In the genomic region with DNA sequence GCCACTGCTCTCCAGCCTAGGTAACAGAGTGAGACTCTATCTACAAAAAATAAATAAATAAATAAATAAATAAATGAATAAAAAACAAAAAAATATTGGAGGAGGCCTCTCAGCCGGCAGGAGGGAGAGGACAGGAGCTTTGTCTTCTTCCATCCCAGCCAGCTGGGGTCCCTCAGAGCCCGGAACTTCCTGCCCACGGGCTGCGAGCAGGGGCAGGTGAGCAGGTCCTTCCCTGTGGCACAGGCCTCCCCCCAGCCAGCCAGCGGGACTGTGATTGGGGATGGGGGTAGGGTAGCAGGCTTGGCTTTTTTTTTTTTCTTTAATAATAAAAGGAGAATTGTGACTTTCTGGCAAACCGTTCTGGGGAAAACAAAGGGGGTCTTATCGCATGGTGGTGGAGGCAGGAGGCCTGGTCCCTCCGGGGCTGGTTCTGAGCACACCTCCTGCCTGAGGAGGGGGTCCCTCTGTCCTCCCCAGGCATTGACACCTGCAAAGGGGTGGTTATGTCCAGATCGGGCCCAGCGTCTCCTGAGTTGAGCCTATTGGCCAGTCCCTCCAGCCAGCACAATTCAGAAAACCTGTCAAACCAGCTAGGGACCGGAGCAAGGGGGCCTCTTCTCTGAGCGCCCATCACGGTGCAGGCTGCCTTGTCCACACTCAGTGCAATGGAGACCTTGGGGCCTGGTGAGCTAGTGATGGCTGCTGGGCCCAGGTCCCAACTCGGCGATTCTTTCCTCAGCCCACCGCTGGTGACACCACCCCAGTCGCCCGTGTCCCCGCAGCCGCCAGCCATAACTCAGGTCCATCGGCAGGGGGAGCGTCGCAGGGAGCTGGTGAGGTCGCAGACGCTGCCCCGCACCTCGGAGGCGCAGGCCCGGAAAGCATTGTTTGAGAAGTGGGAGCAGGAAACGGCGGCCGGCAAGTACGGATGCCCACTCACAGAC, we compare ENCODE assay signal across 9 cellular contexts. TPM values are rescaled to one million over a fixed set of nuclear protein-coding genes. Genes with fewer than 3 reads are reported as not detected.
DNase-seq lines count a peak whose midpoint lies in the region; ATAC-seq and TF ChIP-seq lines count a peak whose summit lies in the region.
"Had no signal": no experiment of that assay in that cellular context is flagged by ENCODE, and none has a peak within 500 bp of the region (broad histone marks: within the 10 kb centered on the region; RNA-seq: fewer than 3 reads in every experiment).

No MANE protein-coding gene starts in this region.

- H3K4me3 Mint-ChIP-seq in activated T-helper 17 cell treated with anti-CD3 and anti-CD28 coated beads, Interleukin-2, amount 50 U/mL, for 72 hours, result no peak overlapping the region

- H3K36me3 ChIP-seq in upper lobe of right lung (no peaks in the 10 kb centered on the region), ascending aorta (no peaks in the 10 kb centered on the region)

- H3K4me1 ChIP-seq in upper lobe of right lung, result peaks cover 18% of the 10 kb centered on the region
- no peaks in the 10 kb centered on the region for H3K4me1 ChIP-seq in ascending aorta

- no peak overlapping the region for H3K27ac Mint-ChIP-seq in activated T-helper 17 cell treated with anti-CD3 and anti-CD28 coated beads, Interleukin-2, amount 50 U/mL, for 72 hours

- peak overlapping the region; percentile 10 for H3K4me3 ChIP-seq in upper lobe of right lung
- no peak overlapping the region for H3K4me3 ChIP-seq in ascending aorta

- ATAC-seq in Right ventricle myocardium superior (ENCODE audit: poor library complexity) (no peak), upper lobe of right lung (peak; percentile 71), HG02678 (IDR thresholded peaks at IDR 0.05; ENCODE audit: unreplicated experiment) (no peak)
- peak; percentile 34 for ATAC-seq in activated T-helper 17 cell treated with anti-CD3 and anti-CD28 coated beads, Interleukin-2, amount 50 U/mL, for 72 hours (replicated peaks)

- no peaks in the 10 kb centered on the region for H3K4me1 Mint-ChIP-seq in activated T-helper 17 cell treated with anti-CD3 and anti-CD28 coated beads, Interleukin-2, amount 50 U/mL, for 72 hours

- H3K27me3 ChIP-seq in upper lobe of right lung (no peaks in the 10 kb centered on the region), ascending aorta (no peaks in the 10 kb centered on the region)

- no peaks in the 10 kb centered on the region for H3K9me3 ChIP-seq in upper lobe of right lung
- H3K9me3 ChIP-seq in ascending aorta, result no peaks in the 10 kb centered on the region

- H3K27ac ChIP-seq in upper lobe of right lung (no peak overlapping the region), ascending aorta (no peak overlapping the region)

- DNase-seq in Right ventricle myocardium superior (peak; percentile 62), cardiac septum (ENCODE audit: low spot score) (no peak), medulla oblongata (ENCODE audit: extremely low spot score) (peak; percentile 26), upper lobe of right lung (peak; percentile 81), ascending aorta (ENCODE audit: low spot score in 2 of 2) (no peak), A172 (ENCODE audit: low spot score) (no peak)
- DNase-seq: NCI-H1694 had no signal

- no peaks in the 10 kb centered on the region for H3K36me3 Mint-ChIP-seq in activated T-helper 17 cell treated with anti-CD3 and anti-CD28 coated beads, Interleukin-2, amount 50 U/mL, for 72 hours (ENCODE audit: low read depth)

- TF ChIP-seq CTCF in upper lobe of right lung (IDR thresholded peaks at IDR 0.05) (peak; percentile 50), ascending aorta (IDR thresholded peaks at IDR 0.05) (peak in 1 of 3 experiments; percentile 17)

- peaks cover 10% of the 10 kb centered on the region for H3K27me3 Mint-ChIP-seq in activated T-helper 17 cell treated with anti-CD3 and anti-CD28 coated beads, Interleukin-2, amount 50 U/mL, for 72 hours

- intact Hi-C loops in Right ventricle myocardium superior (cut with DNase I), result no loop called here
- intact Hi-C loops in cardiac septum (cut with DNase I), result no loop called here
- intact Hi-C loops in upper lobe of right lung (cut with DNase I), result no loop called here
- intact Hi-C loops in ascending aorta (cut with DNase I), result no loop called here

- H3K9me3 Mint-ChIP-seq in activated T-helper 17 cell treated with anti-CD3 and anti-CD28 coated beads, Interleukin-2, amount 50 U/mL, for 72 hours, result no peaks in the 10 kb centered on the region

RNA-seq across cellular contexts. Expression of a gene that starts 10.3 kb away (rescaled TPM):
- total RNA-seq in Right ventricle myocardium superior (40.4 TPM), cardiac septum (8.1 TPM), upper lobe of right lung (2.7 TPM), ascending aorta (15.6 TPM)
- not detected for total RNA-seq in activated T-helper 17 cell treated with anti-CD3 and anti-CD28 coated beads, Interleukin-2, amount 50 U/mL, for 72 hours
- 0.34 and 1.8 TPM in 2 replicates for total RNA-seq in A172 (2014; rRNA removed; shearing (Covaris generic))

RNA-seq across cellular contexts. Expression of a gene that starts 34.3 kb away (rescaled TPM):
- total RNA-seq in Right ventricle myocardium superior, result not detected
- not detected for total RNA-seq in cardiac septum
- total RNA-seq in activated T-helper 17 cell treated with anti-CD3 and anti-CD28 coated beads, Interleukin-2, amount 50 U/mL, for 72 hours, result not detected
- 5.6 TPM for total RNA-seq in upper lobe of right lung
- total RNA-seq in ascending aorta, result not detected
- not detected in 2 replicates for total RNA-seq in A172 (2014; rRNA removed; shearing (Covaris generic))

RNA-seq across cellular contexts. Expression of a gene that starts 39.5 kb away (rescaled TPM):
- total RNA-seq in Right ventricle myocardium superior (18.8 TPM), cardiac septum (26.1 TPM), upper lobe of right lung (46.7 TPM), ascending aorta (94.5 TPM)
- 10 to 100 TPM; 47.5 to 95.4 TPM for total RNA-seq in activated T-helper 17 cell treated with anti-CD3 and anti-CD28 coated beads, Interleukin-2, amount 50 U/mL, for 72 hours
- total RNA-seq in A172 (2014; rRNA removed; shearing (Covaris generic)), result 59.0 and 63.5 TPM in 2 replicates

RNA-seq across cellular contexts. Expression of a gene that starts 46.8 kb away (rescaled TPM):
- total RNA-seq in Right ventricle myocardium superior (not detected), cardiac septum (0.35 TPM), upper lobe of right lung (1.7 TPM), ascending aorta (not detected)
- under 1 TPM in 1 of 2 donors, not detected in 1; 0.24 TPM for total RNA-seq in activated T-helper 17 cell treated with anti-CD3 and anti-CD28 coated beads, Interleukin-2, amount 50 U/mL, for 72 hours
- not detected in 2 replicates for total RNA-seq in A172 (2014; rRNA removed; shearing (Covaris generic))

Comparison
In these comparisons a context has a peak if more than half of its experiments do, and no peak if none do; other contexts are left out.
1. DNase-seq: peak in Right ventricle myocardium superior (single experiment), medulla oblongata (single experiment) and upper lobe of right lung (single experiment); none in cardiac septum (single experiment), ascending aorta (0 of 2) and A172 (single experiment).
2. ATAC-seq: peak in activated T-helper 17 cell treated with anti-CD3 and anti-CD28 coated beads, Interleukin-2, amount 50 U/mL, for 72 hours (single experiment) and upper lobe of right lung (single experiment); none in Right ventricle myocardium superior (single experiment) and HG02678 (single experiment).